In the genomic region with DNA sequence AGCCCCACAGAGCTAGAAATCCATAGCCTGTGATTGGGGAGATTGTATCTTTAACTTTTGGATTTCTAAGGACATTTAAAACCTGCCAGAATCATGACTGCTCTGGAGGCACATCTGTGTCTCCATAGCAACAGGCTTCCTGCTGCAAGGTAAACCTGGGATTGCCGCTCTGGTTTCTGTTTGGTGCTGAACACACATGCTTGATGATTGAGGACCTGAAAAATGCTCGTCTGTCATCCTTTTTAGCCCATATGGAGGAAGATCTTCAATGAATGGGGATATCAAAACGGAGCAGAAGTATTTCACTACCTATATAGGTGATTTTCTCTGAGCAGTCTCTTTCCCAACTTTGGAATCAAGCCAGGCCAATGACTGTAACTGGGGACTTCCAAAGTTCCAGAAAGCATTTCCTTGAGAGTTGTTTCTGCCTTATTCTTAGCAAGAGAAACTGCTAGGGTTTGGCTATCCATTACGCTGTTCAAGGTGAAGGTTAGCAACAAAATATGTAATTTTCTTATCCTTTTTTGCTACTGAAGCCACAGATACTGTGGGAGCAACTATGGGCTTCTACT, we compare ENCODE assay signal across 13 cellular contexts.
DNase-seq lines count a peak whose midpoint lies in the region; ATAC-seq and TF ChIP-seq lines count a peak whose summit lies in the region.
"Had no signal": no experiment of that assay in that cellular context is flagged by ENCODE, and none has a peak within 500 bp of the region (broad histone marks: within the 10 kb centered on the region; RNA-seq: fewer than 3 reads in every experiment).

No MANE protein-coding gene starts in this region.

- 72% methylated on average over 4 of the region's 4 CpGs for WGBS in right cardiac atrium

- H3K27ac ChIP-seq in epithelial cell of prostate, result no peak overlapping the region
- H3K27ac ChIP-seq in right cardiac atrium (ENCODE audit: low read length), result no peak overlapping the region
- no peak overlapping the region for H3K27ac ChIP-seq in WERI-Rb-1
- H3K27ac ChIP-seq: SK-N-MC, uterus had no signal

- intact Hi-C loops in right cardiac atrium (cut with DNase I), result loop anchor here in 2 of 4 donors (10.0 kb wide), 2 partner anchors 92 to 372 kb away; a partner anchor contains a TSS

- H3K27me3 ChIP-seq in right cardiac atrium (ENCODE audit: control insufficient read depth, insufficient read depth), result no peaks in the 10 kb centered on the region
- no peaks in the 10 kb centered on the region for H3K27me3 ChIP-seq in WERI-Rb-1 (ENCODE audit: insufficient read depth, low read depth, severe bottlenecking)
- H3K27me3 ChIP-seq: uterus had no signal

- TF ChIP-seq CTCF in AG10803 (conservative IDR thresholded peaks at IDR 0.05; ENCODE audit: low read length) (no peak), WERI-Rb-1 (IDR thresholded peaks at IDR 0.05; ENCODE audit: low read depth, low read length) (no peak)

- H3K4me1 ChIP-seq in right cardiac atrium (ENCODE audit: control insufficient read depth, insufficient read depth, low read length), result no peaks in the 10 kb centered on the region
- H3K4me1 ChIP-seq: uterus had no signal

- H3K9me3 ChIP-seq in right cardiac atrium (ENCODE audit: control insufficient read depth, low read length) (no peaks in the 10 kb centered on the region), WERI-Rb-1 (ENCODE audit: severe bottlenecking) (no peaks in the 10 kb centered on the region)
- H3K9me3 ChIP-seq: uterus had no signal

- no peaks in the 10 kb centered on the region for H3K36me3 ChIP-seq in WERI-Rb-1
- H3K36me3 ChIP-seq: uterus had no signal

- DNase-seq in AG10803 (ENCODE audit: low read depth) (peak; percentile 5), HPDE6-E6E7 (ENCODE audit: extremely low spot score) (peak; percentile 29), NCI-H748 treated with DMSO at 0.1 percent for 48 hours (lab: John Stamatoyannopoulos, UW) (peak; percentile 33), epithelial cell of prostate (ENCODE audit: low read depth, low spot score) (peak; percentile 12), GM03348 (ENCODE audit: low spot score) (no peak), right cardiac atrium (no peak), WERI-Rb-1 (no peak)
- no peak for DNase-seq in stimulated activated CD4-positive, alpha-beta T cell treated with anti-CD3 and anti-CD28 coated beads, Interleukin-4, amount 100 ng/mL, for 1 hour
- DNase-seq: activated CD4-positive, alpha-beta T cell treated with anti-CD3 and anti-CD28 coated beads for 1 hour; central memory CD4-positive, alpha-beta T cell; nephron progenitor cell; uterus had no signal

- no peak overlapping the region for H3K4me3 ChIP-seq in AG10803 (ENCODE audit: low read length)
- H3K4me3 ChIP-seq in right cardiac atrium (ENCODE audit: low read length), result no peak overlapping the region
- no peak overlapping the region for H3K4me3 ChIP-seq in WERI-Rb-1 (ENCODE audit: low read depth, low read length)
- H3K4me3 ChIP-seq: SK-N-MC, uterus had no signal

- no peak for ATAC-seq in right cardiac atrium

Comparison
In these comparisons a context has a peak if more than half of its experiments do, and no peak if none do; other contexts are left out.
1. DNase-seq: peak in AG10803 (single experiment), HPDE6-E6E7 (single experiment), NCI-H748 treated with DMSO at 0.1 percent for 48 hours (single experiment) and epithelial cell of prostate (single experiment); none in stimulated activated CD4-positive, alpha-beta T cell treated with anti-CD3 and anti-CD28 coated beads, Interleukin-4, amount 100 ng/mL, for 1 hour (single experiment), GM03348 (single experiment), right cardiac atrium (0 of 3) and WERI-Rb-1 (single experiment).